Comparison of ENCODE assay signal across 1 cellular context in the genomic region with DNA sequence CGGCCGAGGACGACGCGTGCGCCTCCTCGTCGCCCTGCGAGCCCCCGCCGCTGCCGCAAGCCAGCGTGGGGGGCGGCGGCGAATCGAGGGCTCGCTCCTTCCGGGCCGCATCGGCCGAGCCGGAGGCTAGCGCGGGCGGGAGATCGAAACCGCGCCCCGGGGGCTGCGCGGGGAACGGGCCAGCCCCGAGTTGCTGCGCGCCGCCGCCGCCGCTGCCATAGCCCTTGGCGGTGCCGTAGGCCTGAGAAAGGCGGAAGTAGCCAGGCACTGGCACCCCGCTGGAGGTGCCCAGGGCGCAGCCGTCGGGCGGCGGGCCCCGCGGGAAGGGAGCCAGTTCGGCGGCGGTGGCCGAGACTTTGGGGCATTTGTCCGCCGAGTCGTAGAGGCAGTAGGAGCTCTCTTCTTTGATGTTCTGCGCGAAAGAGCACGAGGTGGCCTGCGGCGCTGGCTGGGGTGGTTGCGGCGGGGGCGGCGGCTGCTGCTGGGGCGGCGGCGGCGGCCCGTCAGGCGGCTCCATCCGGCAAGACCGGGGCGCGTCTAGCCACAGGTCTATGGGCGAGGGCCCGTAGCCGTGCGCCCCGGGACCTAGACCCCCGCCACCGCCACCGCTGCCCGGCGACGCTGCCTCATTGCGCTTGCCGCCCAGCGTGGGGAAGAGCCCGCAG.
TF ChIP-seq lines count a peak whose summit lies in the region.

No MANE protein-coding gene starts in this region.

TF ChIP-seq in HepG2, 621 proteins besides CTCF, POLR2A, EP300 and RAD21:
- TF ChIP-seq ZNF777 (CRISPR knock-in tag; IDR thresholded peaks at IDR 0.05) (peak; percentile 79), MATR3 (CRISPR knock-in tag; IDR thresholded peaks at IDR 0.05) (no peak), HNRNPLL (IDR thresholded peaks at IDR 0.05; ENCODE audit: low read depth, low read length, poor library complexity, severe bottlenecking) (peak; percentile 30)
